In the genomic region with DNA sequence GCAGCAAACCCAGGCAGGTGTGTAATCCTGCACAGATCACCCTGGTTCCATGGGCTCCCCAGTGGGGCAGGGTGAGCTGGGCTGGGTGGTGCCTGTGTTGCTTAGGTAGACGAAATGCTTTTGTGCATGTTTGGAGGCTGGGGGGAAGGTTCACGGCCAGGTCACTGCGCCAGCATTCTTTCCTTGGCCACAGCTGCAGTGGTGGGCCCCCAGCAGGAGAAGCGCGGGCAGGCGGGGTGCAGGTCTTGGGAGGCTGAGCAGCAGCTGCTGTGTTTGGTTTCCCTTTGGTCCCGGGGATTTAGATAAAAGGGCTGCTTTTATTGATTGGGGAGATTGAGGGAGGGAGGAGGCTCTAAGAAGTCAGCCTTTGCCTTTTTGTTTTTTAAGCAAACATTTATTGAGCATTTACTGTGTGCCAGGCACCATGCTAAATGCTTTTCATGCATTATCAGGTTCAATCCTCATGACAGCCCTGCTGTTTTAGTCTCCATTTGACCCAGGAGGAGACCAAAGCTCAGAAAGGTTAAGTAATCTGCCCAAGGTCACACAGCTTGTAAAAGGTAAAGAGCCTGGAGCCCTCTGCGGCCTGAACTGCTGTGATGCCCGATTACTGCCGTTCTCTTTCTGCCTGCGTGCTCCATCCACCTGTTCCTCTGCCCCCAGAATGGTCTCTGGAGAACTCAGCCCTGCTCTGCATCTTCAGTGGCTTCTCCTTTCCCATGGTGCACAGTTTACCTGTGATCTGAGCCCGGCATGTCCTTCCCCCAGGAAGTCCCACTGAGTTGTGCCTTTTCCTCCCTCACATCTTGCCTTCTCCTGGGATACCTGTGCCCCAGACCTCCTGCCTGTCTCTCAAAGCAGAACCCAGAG, we compare ENCODE assay signal across 20 cellular contexts.
DNase-seq lines count a peak whose midpoint lies in the region; ATAC-seq and TF ChIP-seq lines count a peak whose summit lies in the region.
"Had no signal": no experiment of that assay in that cellular context is flagged by ENCODE, and none has a peak within 500 bp of the region (broad histone marks: within the 10 kb centered on the region; RNA-seq: fewer than 3 reads in every experiment).

No MANE protein-coding gene starts in this region.

- BruUV-seq in Caco-2 (replicated peaks; lab: Mats Ljungman, UMichigan): no TSS peak

- H3K27me3 Mint-ChIP-seq in Caco-2 (ENCODE audit: insufficient read depth, unreplicated experiment): no peaks in the 10 kb centered on the region

- H3K4me1 ChIP-seq in Caco-2 (peaks cover 55% of the 10 kb centered on the region), HEK293 (ENCODE audit: control insufficient read depth, insufficient read depth, low read length) (no peaks in the 10 kb centered on the region), lung (ENCODE audit: control insufficient read depth in 2 of 2, insufficient read depth in 2 of 2, low read length in 2 of 2) (no peaks in the 10 kb centered on the region)
- H3K4me1 ChIP-seq: parathyroid adenoma had no signal

- peak overlapping the region; percentile 55 for H3K27ac Mint-ChIP-seq in Caco-2 (ENCODE audit: unreplicated experiment)
- H3K27ac Mint-ChIP-seq: activated T-helper 2 cell treated with anti-CD3 and anti-CD28 coated beads, Interferon-gamma antibody, Interleukin-2, Interleukin-4, amounts not matched to agents 10 μg/mL and 5 μg/mL and 100 μg/mL, durations not matched to agents 14 hours and 24 hours and 36 hours had no signal

- DNase-seq in Caco-2 (peak; percentile 54 to 65), amniotic epithelial cell (ENCODE audit: low read depth) (peak; percentile 43), lung (ENCODE audit: low spot score) (peak; percentile 23), coronary artery (ENCODE audit: low spot score) (no peak), epidermal melanocyte (ENCODE audit: insufficient read length, low spot score) (no peak)
- DNase-seq in activated CD4-positive, alpha-beta T cell treated with anti-CD3 and anti-CD28 coated beads, Interleukin-2, amount 50 U/mL, for 48 hours: no peak
- DNase-seq: amniotic stem cell, GDM1, KG1, left cardiac atrium, NCI-H1105, NCI-H2171, NCI-H774 had no signal

- intact Hi-C loops in Caco-2 (cut with micrococcal nuclease; ENCODE audit: unreplicated experiment): loop anchor here (10.0 kb wide), 2 partner anchors 170 to 270 kb away; a partner anchor contains a TSS

- peaks cover 53% of the 10 kb centered on the region for H3K4me1 Mint-ChIP-seq in Caco-2 (ENCODE audit: low read depth, unreplicated experiment)

- TF ChIP-seq CTCF in Caco-2 (IDR thresholded peaks at IDR 0.05; ENCODE audit: insufficient read depth in 1 of 2, low read depth in 1 of 2, low read length in 1 of 2, severe bottlenecking in 1 of 2, unreplicated experiment in 1 of 2) (no peak), HEK293 (tag by site-specific recombination; IDR thresholded peaks at IDR 0.05) (no peak), lung (IDR thresholded peaks at IDR 0.05; ENCODE audit: control extremely low read depth, extremely low read depth) (no peak), coronary artery (IDR thresholded peaks at IDR 0.05) (no peak)

- no peak for ATAC-seq in lung (ENCODE audit: insufficient read depth, low FRiP score)
- ATAC-seq in GM18520 (IDR thresholded peaks at IDR 0.05; ENCODE audit: unreplicated experiment): no peak
- ATAC-seq: left cardiac atrium, Panc1 had no signal

- H3K4me3 ChIP-seq in Caco-2 (ENCODE audit: low read depth, low read length) (no peak overlapping the region), HEK293 (ENCODE audit: low read depth, low read length) (no peak overlapping the region), lung (no peak overlapping the region), coronary artery (no peak overlapping the region)
- H3K4me3 ChIP-seq: smooth muscle cell had no signal

- H3K36me3 ChIP-seq in Caco-2 (ENCODE audit: control insufficient read depth, insufficient read depth, low read length) (no peaks in the 10 kb centered on the region; the same call in 1 of the 2 replicates), HEK293 (ENCODE audit: control insufficient read depth in 2 of 2, insufficient read depth in 1 of 2, low read length in 2 of 2) (no peaks in the 10 kb centered on the region), lung (ENCODE audit: control insufficient read depth in 2 of 2, insufficient read depth in 2 of 2, low read length in 2 of 2) (no peaks in the 10 kb centered on the region)

- no peaks in the 10 kb centered on the region for H3K9me3 Mint-ChIP-seq in Caco-2 (ENCODE audit: unreplicated experiment)
- H3K9me3 Mint-ChIP-seq: activated T-helper 2 cell treated with anti-CD3 and anti-CD28 coated beads, Interferon-gamma antibody, Interleukin-2, Interleukin-4, amounts not matched to agents 10 μg/mL and 5 μg/mL and 100 μg/mL, durations not matched to agents 14 hours and 24 hours and 36 hours had no signal

- H3K9me3 ChIP-seq in Caco-2: no peaks in the 10 kb centered on the region
- H3K9me3 ChIP-seq in HEK293 (ENCODE audit: control insufficient read depth, insufficient read depth, low read depth, low read length): no peaks in the 10 kb centered on the region
- peaks cover 0 to 2% of the 10 kb centered on the region in 2 donors for H3K9me3 ChIP-seq in lung (ENCODE audit: control insufficient read depth in 2 of 2, insufficient read depth in 1 of 2, low read length in 1 of 2)

- 73 to 83% methylated on average over 12 of the region's 12 CpGs for WGBS in lung, 2 donors

- H3K4me3 Mint-ChIP-seq in Caco-2 (ENCODE audit: unreplicated experiment): no peak overlapping the region

- no peak overlapping the region for H3K27ac ChIP-seq in HEK293 (ENCODE audit: extremely low read depth, low read depth, low read length)
- H3K27ac ChIP-seq in lung (ENCODE audit: low read depth in 1 of 2, low read length in 1 of 2): no peak overlapping the region
- no peak overlapping the region for H3K27ac ChIP-seq in coronary artery
- H3K27ac ChIP-seq: HL-60, parathyroid adenoma had no signal

- H3K27me3 ChIP-seq in Caco-2 (replicated peaks; ENCODE audit: control insufficient read depth, insufficient read depth, low read length) (no peaks in the 10 kb centered on the region), lung (ENCODE audit: control insufficient read depth, insufficient read depth) (no peaks in the 10 kb centered on the region)

- CTCF ChIA-PET in Caco-2 (lab: Charles Lee) (no interaction called here), HEK293 (lab: Yijun Ruan, JAX) (interaction anchor here (0.6 kb wide), 1 partner anchor 123 kb away, joined by 3 read pairs; no protein-coding TSS in a partner anchor)

- POLR2A ChIA-PET in Caco-2 (lab: Charles Lee): no interaction called here
- POLR2A ChIA-PET in HEK293 (lab: Yijun Ruan, JAX): interaction anchor here (0.6 kb wide), 1 partner anchor 661 kb away, joined by 7 read pairs; no protein-coding TSS in a partner anchor

- peaks cover 11% of the 10 kb centered on the region for H3K36me3 Mint-ChIP-seq in Caco-2 (ENCODE audit: insufficient read depth, unreplicated experiment)

TF ChIP-seq in HEK293, 187 proteins besides CTCF, POLR2A, EP300 and RAD21 (continues in another document):
- TF ChIP-seq, protein P1, sequence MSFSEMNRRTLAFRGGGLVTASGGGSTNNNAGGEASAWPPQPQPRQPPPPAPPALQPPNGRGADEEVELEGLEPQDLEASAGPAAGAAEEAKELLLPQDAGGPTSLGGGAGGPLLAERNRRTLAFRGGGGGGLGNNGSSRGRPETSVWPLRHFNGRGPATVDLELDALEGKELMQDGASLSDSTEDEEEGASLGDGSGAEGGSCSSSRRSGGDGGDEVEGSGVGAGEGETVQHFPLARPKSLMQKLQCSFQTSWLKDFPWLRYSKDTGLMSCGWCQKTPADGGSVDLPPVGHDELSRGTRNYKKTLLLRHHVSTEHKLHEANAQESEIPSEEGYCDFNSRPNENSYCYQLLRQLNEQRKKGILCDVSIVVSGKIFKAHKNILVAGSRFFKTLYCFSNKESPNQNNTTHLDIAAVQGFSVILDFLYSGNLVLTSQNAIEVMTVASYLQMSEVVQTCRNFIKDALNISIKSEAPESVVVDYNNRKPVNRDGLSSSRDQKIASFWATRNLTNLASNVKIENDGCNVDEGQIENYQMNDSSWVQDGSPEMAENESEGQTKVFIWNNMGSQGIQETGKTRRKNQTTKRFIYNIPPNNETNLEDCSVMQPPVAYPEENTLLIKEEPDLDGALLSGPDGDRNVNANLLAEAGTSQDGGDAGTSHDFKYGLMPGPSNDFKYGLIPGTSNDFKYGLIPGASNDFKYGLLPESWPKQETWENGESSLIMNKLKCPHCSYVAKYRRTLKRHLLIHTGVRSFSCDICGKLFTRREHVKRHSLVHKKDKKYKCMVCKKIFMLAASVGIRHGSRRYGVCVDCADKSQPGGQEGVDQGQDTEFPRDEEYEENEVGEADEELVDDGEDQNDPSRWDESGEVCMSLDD (tag by site-specific recombination; IDR thresholded peaks at IDR 0.05): no peak
- no peak for TF ChIP-seq ZNF623 (tag by site-specific recombination; IDR thresholded peaks at IDR 0.05)
- no peak for TF ChIP-seq ZNF791 (tag by site-specific recombination; IDR thresholded peaks at IDR 0.05)
- no peak for TF ChIP-seq GLI4 (tag by site-specific recombination; IDR thresholded peaks at IDR 0.05)
- TF ChIP-seq KLF1 (tag by site-specific recombination; IDR thresholded peaks at IDR 0.05): no peak
- 0 out of 2 replicates have a peak, but pooled peaks have one; percentile 25 for TF ChIP-seq GLIS2 (tag by site-specific recombination; IDR thresholded peaks at IDR 0.05)
- peak; percentile 56; the same call in 1 of the 2 replicates for TF ChIP-seq ZNF664 (tag by site-specific recombination; IDR thresholded peaks at IDR 0.05)
- TF ChIP-seq ZNF596 (tag by site-specific recombination; IDR thresholded peaks at IDR 0.05): no peak
- TF ChIP-seq ZNF768 (tag by site-specific recombination; IDR thresholded peaks at IDR 0.05): peak; percentile 49; the same call in 1 of the 2 replicates

Comparison
In these comparisons a context has a peak if more than half of its experiments do, and no peak if none do; other contexts are left out.
1. DNase-seq: peak in Caco-2 (2 of 2), amniotic epithelial cell (single experiment) and lung (single experiment); none in coronary artery (single experiment), epidermal melanocyte (single experiment) and activated CD4-positive, alpha-beta T cell treated with anti-CD3 and anti-CD28 coated beads, Interleukin-2, amount 50 U/mL, for 48 hours (0 of 2).